Comparison of ENCODE assay signal across 8 cellular contexts in genomic region chr11:64234840-64235379, GRCh38. TPM values are rescaled to one million over a fixed set of nuclear protein-coding genes. Genes with fewer than 3 reads are reported as not detected.
DNase-seq lines count a peak whose midpoint lies in the region; TF ChIP-seq lines count a peak whose summit lies in the region.

No MANE protein-coding gene starts in this region.

- no peak for TF ChIP-seq CTCF in endodermal cell (conservative IDR thresholded peaks at IDR 0.05)

- H3K4me1 Mint-ChIP-seq in activated CD4-positive, alpha-beta T cell treated with anti-CD3 and anti-CD28 coated beads, Interleukin-2, amount 10 ng/mL, durations not matched to agents 7 days and 5 days, result peaks cover 58% of the 10 kb centered on the region
- peaks cover 7% of the 10 kb centered on the region for H3K4me1 Mint-ChIP-seq in endodermal cell

- H3K36me3 Mint-ChIP-seq in activated CD4-positive, alpha-beta T cell treated with anti-CD3 and anti-CD28 coated beads, Interleukin-2, amount 10 ng/mL, durations not matched to agents 7 days and 5 days (ENCODE audit: low read depth), result peaks cover 12% of the 10 kb centered on the region
- H3K36me3 Mint-ChIP-seq in endodermal cell (ENCODE audit: low read depth), result peaks cover 18% of the 10 kb centered on the region

- no peak overlapping the region for H3K9ac ChIP-seq in endodermal cell (ENCODE audit: extremely low read depth, low read length, poor library complexity, severe bottlenecking)

- peak overlapping the region; percentile 81 for H3K4me3 ChIP-seq in endodermal cell (ENCODE audit: low read length)

- H3K4me3 Mint-ChIP-seq in activated CD4-positive, alpha-beta T cell treated with anti-CD3 and anti-CD28 coated beads, Interleukin-2, amount 10 ng/mL, durations not matched to agents 7 days and 5 days, result peak overlapping the region; percentile 83
- H3K4me3 Mint-ChIP-seq in endodermal cell, result peak overlapping the region; percentile 68

- H3K27ac Mint-ChIP-seq in activated CD4-positive, alpha-beta T cell treated with anti-CD3 and anti-CD28 coated beads, Interleukin-2, amount 10 ng/mL, durations not matched to agents 7 days and 5 days, result peak overlapping the region; percentile 73
- H3K27ac Mint-ChIP-seq in endodermal cell, result no peak overlapping the region

- H3K4me1 ChIP-seq in endodermal cell (ENCODE audit: control insufficient read depth, insufficient read depth, low read length), result no peaks in the 10 kb centered on the region

- no peaks in the 10 kb centered on the region for H3K9me3 ChIP-seq in endodermal cell (ENCODE audit: control insufficient read depth, low read length)

- H3K27me3 Mint-ChIP-seq in activated CD4-positive, alpha-beta T cell treated with anti-CD3 and anti-CD28 coated beads, Interleukin-2, amount 10 ng/mL, durations not matched to agents 7 days and 5 days, result no peaks in the 10 kb centered on the region
- H3K27me3 Mint-ChIP-seq in endodermal cell (ENCODE audit: insufficient read depth), result peaks cover 6% of the 10 kb centered on the region

- POLR2A ChIA-PET in activated CD4-positive, alpha-beta T cell treated with anti-CD3 and anti-CD28 coated beads, Interleukin-2, amount 10 ng/mL, durations not matched to agents 7 days and 5 days (lab: Charles Lee), result interaction anchor here (0.6 kb wide), 1 partner anchor 34 kb away, joined by 3 read pairs; no protein-coding TSS in a partner anchor

- WGBS in endodermal cell (ENCODE audit: insufficient coverage in 1 of 2, insufficient read length in 1 of 2), 2 experiments, result 3 to 8% methylated on average over 23 to 48 of the region's 48 CpGs

- H3K27me3 ChIP-seq in endodermal cell (ENCODE audit: control insufficient read depth, insufficient read depth, low read length, poor library complexity, severe bottlenecking), result no peaks in the 10 kb centered on the region

- DNase-seq in NCI-H1436 (lab: John Stamatoyannopoulos, UW), result peak; percentile 57
- no peak for DNase-seq in NCI-H1436 treated with DMSO at 0.1 percent for 48 hours (lab: John Stamatoyannopoulos, UW)
- DNase-seq in LoVo (ENCODE audit: low spot score), result peak; percentile 34
- peak; percentile 49 for DNase-seq in activated CD4-positive, alpha-beta T cell treated with anti-CD3 and anti-CD28 coated beads, Interleukin-2, amount 10 ng/mL, durations not matched to agents 7 days and 5 days
- DNase-seq in endodermal cell, result peak; percentile 76
- DNase-seq in myocyte (ENCODE audit: low read depth), result peak; percentile 43
- DNase-seq in GF-D8 (lab: John Stamatoyannopoulos, UW), result no peak
- DNase-seq in NK-92 treated with Interleukin-12 subunit alpha and Interleukin-12 subunit beta, amount 100 ng/mL, for 24 hours (lab: John Stamatoyannopoulos, UW), result no peak

- peaks cover 9% of the 10 kb centered on the region for H3K36me3 ChIP-seq in endodermal cell (ENCODE audit: control insufficient read depth, insufficient read depth, low read length)

- H3K27ac ChIP-seq in endodermal cell (ENCODE audit: low read depth, low read length), result no peak overlapping the region

- CTCF ChIA-PET in activated CD4-positive, alpha-beta T cell treated with anti-CD3 and anti-CD28 coated beads, Interleukin-2, amount 10 ng/mL, durations not matched to agents 7 days and 5 days (lab: Charles Lee), result interaction anchor here (0.6 to 2.0 kb wide), 4 partner anchors 66 to 777 kb away, joined by 3 to 5 read pairs (median 4); no protein-coding TSS in a partner anchor

- H3K9me3 Mint-ChIP-seq in activated CD4-positive, alpha-beta T cell treated with anti-CD3 and anti-CD28 coated beads, Interleukin-2, amount 10 ng/mL, durations not matched to agents 7 days and 5 days, result no peaks in the 10 kb centered on the region
- H3K9me3 Mint-ChIP-seq in endodermal cell, result no peaks in the 10 kb centered on the region

RNA-seq across cellular contexts. Expression of gene VEGFB, which starts 0.5 kb away (rescaled TPM):
- total RNA-seq in activated CD4-positive, alpha-beta T cell treated with anti-CD3 and anti-CD28 coated beads, Interleukin-2, amount 10 ng/mL, durations not matched to agents 7 days and 5 days, result 10 to 100 TPM; 51.1 to 60.3 TPM
- 10 to 100 TPM; 58.9 to 78.4 TPM for total RNA-seq in endodermal cell
- polyA plus RNA-seq in endodermal cell (2013, experiment 1 of 2), result 54.9 TPM
- polyA plus RNA-seq in endodermal cell (2013, experiment 2 of 2), result 58.4 TPM
- 59.1 and 65.8 TPM in 2 replicates for total RNA-seq in myocyte
- 281 TPM for polyA plus RNA-seq in myocyte (2012)

RNA-seq across cellular contexts. Expression of gene DNAJC4, which starts 4.6 kb away (rescaled TPM):
- 10 to 100 TPM; 39.5 to 40.5 TPM for total RNA-seq in activated CD4-positive, alpha-beta T cell treated with anti-CD3 and anti-CD28 coated beads, Interleukin-2, amount 10 ng/mL, durations not matched to agents 7 days and 5 days
- total RNA-seq in endodermal cell (10 to 100 TPM; 20.3 to 22.9 TPM), myocyte (6.5 and 7.2 TPM in 2 replicates)
- polyA plus RNA-seq in endodermal cell (2013, experiment 1 of 2), result 47.3 TPM
- 47.4 TPM for polyA plus RNA-seq in endodermal cell (2013, experiment 2 of 2)
- polyA plus RNA-seq in myocyte (2012), result 17.9 TPM

RNA-seq across cellular contexts. Expression of gene FKBP2, which starts 6.0 kb away (rescaled TPM):
- 10 to 100 TPM; 21.9 to 24.8 TPM for total RNA-seq in activated CD4-positive, alpha-beta T cell treated with anti-CD3 and anti-CD28 coated beads, Interleukin-2, amount 10 ng/mL, durations not matched to agents 7 days and 5 days
- total RNA-seq in endodermal cell (10 to 100 TPM; 44.6 to 53.7 TPM), myocyte (49.2 and 59.8 TPM in 2 replicates)
- 64.6 TPM for polyA plus RNA-seq in endodermal cell (2013, experiment 1 of 2)
- 54.0 TPM for polyA plus RNA-seq in endodermal cell (2013, experiment 2 of 2)
- polyA plus RNA-seq in myocyte (2012), result 208 TPM

RNA-seq across cellular contexts. Expression of gene NUDT22, which starts 8.8 kb away (rescaled TPM):
- total RNA-seq in activated CD4-positive, alpha-beta T cell treated with anti-CD3 and anti-CD28 coated beads, Interleukin-2, amount 10 ng/mL, durations not matched to agents 7 days and 5 days, result 10 to 100 TPM; 70.2 to 82.1 TPM
- total RNA-seq in endodermal cell, result 10 to 100 TPM; 54.4 to 55.9 TPM
- 25.3 TPM for polyA plus RNA-seq in endodermal cell (2013, experiment 1 of 2)
- 25.5 TPM for polyA plus RNA-seq in endodermal cell (2013, experiment 2 of 2)
- total RNA-seq in myocyte, result 69.6 and 83.6 TPM in 2 replicates
- 64.1 TPM for polyA plus RNA-seq in myocyte (2012)

RNA-seq across cellular contexts. Expression of gene TRPT1, which starts 8.9 kb away (rescaled TPM):
- 10 to 100 TPM; 20.0 to 26.5 TPM for total RNA-seq in activated CD4-positive, alpha-beta T cell treated with anti-CD3 and anti-CD28 coated beads, Interleukin-2, amount 10 ng/mL, durations not matched to agents 7 days and 5 days
- total RNA-seq in endodermal cell (10 to 100 TPM; 45.6 to 60.4 TPM), myocyte (109 and 110 TPM in 2 replicates)
- polyA plus RNA-seq in endodermal cell (2013, experiment 1 of 2), result 62.9 TPM
- polyA plus RNA-seq in endodermal cell (2013, experiment 2 of 2), result 57.2 TPM
- 82.7 TPM for polyA plus RNA-seq in myocyte (2012)

Comparison
In these comparisons a context has a peak if more than half of its experiments do, and no peak if none do; other contexts are left out.
1. DNase-seq: peak in NCI-H1436 (single experiment), LoVo (single experiment), activated CD4-positive, alpha-beta T cell treated with anti-CD3 and anti-CD28 coated beads, Interleukin-2, amount 10 ng/mL, durations not matched to agents 7 days and 5 days (single experiment), endodermal cell (single experiment) and myocyte (single experiment); none in NCI-H1436 treated with DMSO at 0.1 percent for 48 hours (single experiment), GF-D8 (single experiment) and NK-92 treated with Interleukin-12 subunit alpha and Interleukin-12 subunit beta, amount 100 ng/mL, for 24 hours (single experiment).